Comparison of ENCODE assay signal across 13 cellular contexts in the genomic region with DNA sequence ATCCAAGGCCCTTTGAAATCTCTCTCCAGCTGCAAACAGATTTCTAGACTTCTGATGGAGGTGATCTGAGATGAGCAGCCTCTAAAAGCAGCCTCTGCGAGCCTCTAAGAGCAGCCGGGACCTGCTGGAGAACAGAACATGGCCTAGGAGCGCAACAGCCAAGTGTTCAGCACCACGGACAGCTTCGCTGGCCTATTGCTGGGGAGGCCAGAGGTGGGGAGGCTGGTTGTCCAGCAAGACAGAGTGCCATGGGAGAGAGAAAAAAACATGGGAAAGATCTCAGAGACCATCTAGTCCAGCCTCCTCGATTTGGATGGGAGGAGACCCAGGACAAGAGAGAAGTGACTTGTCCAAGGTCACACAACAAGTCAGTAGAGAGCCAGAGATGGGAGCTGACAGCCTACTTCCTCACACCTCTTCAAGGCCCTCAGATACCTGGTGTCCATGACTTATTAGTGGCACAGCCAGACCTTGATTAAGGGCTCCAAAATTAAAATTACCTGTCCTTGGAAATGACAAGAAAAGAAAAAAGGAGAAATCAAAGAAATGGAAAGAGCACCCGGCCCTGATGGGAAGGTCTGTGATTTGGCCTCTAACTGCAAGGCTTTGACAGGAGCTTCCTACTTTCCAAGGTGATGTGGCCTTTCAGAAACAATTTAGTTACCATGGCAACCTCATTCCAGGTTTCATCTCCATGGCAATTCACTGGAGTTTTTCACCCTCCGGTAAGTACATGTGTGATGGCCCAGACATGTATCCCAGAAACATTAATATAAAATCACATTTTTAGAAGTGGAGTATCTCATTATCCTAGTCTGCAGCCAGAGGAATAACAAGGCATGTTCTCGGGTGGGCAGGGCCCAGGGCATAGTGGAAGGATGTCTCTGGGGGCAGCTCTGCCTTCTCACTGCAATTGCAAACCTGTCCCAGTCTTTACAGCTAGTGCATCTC. TPM values are rescaled to one million over a fixed set of nuclear protein-coding genes. Genes with fewer than 3 reads are reported as not detected.
A peak's percentile ranks its signal among the peaks of the same experiment; 100 is the strongest.
DNase-seq lines count a peak whose midpoint lies in the region; ATAC-seq and TF ChIP-seq lines count a peak whose summit lies in the region.
"Had no signal": no experiment of that assay in that cellular context is flagged by ENCODE, and none has a peak within 500 bp of the region (broad histone marks: within the 10 kb centered on the region; RNA-seq: fewer than 3 reads in every experiment).

No MANE protein-coding gene starts in this region.

- no peak overlapping the region for H3K56ac ChIP-seq in mesendoderm (ENCODE audit: low read length)

- H3K27me3 ChIP-seq in GM23248 (replicated peaks; ENCODE audit: insufficient read depth) (peaks cover 29% of the 10 kb centered on the region), mesendoderm (ENCODE audit: insufficient read depth, low read length, poor library complexity) (no peaks in the 10 kb centered on the region), tibial nerve (no peaks in the 10 kb centered on the region)
- H3K27me3 ChIP-seq: esophagus squamous epithelium had no signal

- H3K4me1 Mint-ChIP-seq in brain, result peaks cover 20% of the 10 kb centered on the region

- no peak overlapping the region for H2AFZ ChIP-seq in GM23248

- H3K9ac ChIP-seq in GM23248 (no peak overlapping the region), mesendoderm (ENCODE audit: low read length) (no peak overlapping the region)

- H3K36me3 ChIP-seq in GM23248 (ENCODE audit: low read depth) (no peaks in the 10 kb centered on the region), mesendoderm (ENCODE audit: control insufficient read depth, insufficient read depth, low read length) (no peaks in the 10 kb centered on the region), tibial nerve (peaks cover 0 to 42% (median 0%) of the 10 kb centered on the region in 3 donors)

- no peak for TF ChIP-seq POLR2A in tibial nerve (IDR thresholded peaks at IDR 0.05)

- no peak overlapping the region for H2BK120ac ChIP-seq in mesendoderm (ENCODE audit: low read depth, low read length)

- no peaks in the 10 kb centered on the region for H3K9me2 ChIP-seq in GM23248 (ENCODE audit: insufficient read depth)

- H4K20me1 ChIP-seq in GM23248 (ENCODE audit: insufficient read depth), result no peaks in the 10 kb centered on the region

- no peaks in the 10 kb centered on the region for H3K79me2 ChIP-seq in GM23248 (ENCODE audit: insufficient read depth)
- no peaks in the 10 kb centered on the region for H3K79me2 ChIP-seq in mesendoderm (ENCODE audit: control insufficient read depth, insufficient read depth, low read length)

- H3K4me3 ChIP-seq in GM23248, result no peak overlapping the region
- H3K4me3 ChIP-seq in mesendoderm (ENCODE audit: low read length), result no peak overlapping the region
- no peak overlapping the region for H3K4me3 ChIP-seq in tibial nerve
- H3K4me3 ChIP-seq: esophagus squamous epithelium, SK-N-MC had no signal

- H3K4ac ChIP-seq in mesendoderm (ENCODE audit: low read depth, low read length), result no peak overlapping the region

- no peak overlapping the region for H3K23ac ChIP-seq in mesendoderm (ENCODE audit: low read length)

- H3K27me3 Mint-ChIP-seq in brain, result no peaks in the 10 kb centered on the region

- no peak overlapping the region for H2BK15ac ChIP-seq in mesendoderm (replicated peaks; ENCODE audit: low read depth)

- peak overlapping the region in 3 of 5 experiments; percentile 37 to 64 (median 46) for H3K27ac Mint-ChIP-seq in brain

- H3K4me1 ChIP-seq in GM23248 (ENCODE audit: insufficient read depth), result 0 out of 2 replicates have a peak, but pooled peaks cover 7% of the 10 kb centered on the region
- no peaks in the 10 kb centered on the region for H3K4me1 ChIP-seq in mesendoderm (ENCODE audit: control insufficient read depth, low read depth, low read length)
- H3K4me1 ChIP-seq in tibial nerve, result no peaks in the 10 kb centered on the region

- H4K8ac ChIP-seq in mesendoderm (ENCODE audit: low read depth, low read length), result no peak overlapping the region

- H3K4me3 Mint-ChIP-seq in brain, result no peak overlapping the region
- H3K4me3 Mint-ChIP-seq: naive thymus-derived CD4-positive, alpha-beta T cell had no signal

- H3K4me2 ChIP-seq in GM23248 (ENCODE audit: unreplicated experiment) (no peak overlapping the region), mesendoderm (ENCODE audit: low read length) (no peak overlapping the region)

- no peak overlapping the region for H2BK5ac ChIP-seq in mesendoderm (ENCODE audit: low read length)

- DNase-seq in GM23248 (peak; percentile 30), NAMALWA (ENCODE audit: low spot score) (peak; percentile 31), mesendoderm (peak; percentile 63), NCI-H1105 treated with DMSO at 0.1 percent for 48 hours (lab: John Stamatoyannopoulos, UW) (no peak), tibial nerve (ENCODE audit: low spot score in 2 of 2) (no peak)
- DNase-seq: activated CD4-positive, CD25-positive, alpha-beta regulatory T cell treated with anti-CD3 and anti-CD28 coated beads, Interleukin-2, amount 50 U/mL, for 72 hours; esophagus squamous epithelium; naive thymus-derived CD4-positive, alpha-beta T cell; NCI-H1092 treated with DMSO at 0.1 percent for 48 hours; NCI-H748 treated with DMSO at 0.1 percent for 48 hours had no signal

- H3F3A ChIP-seq in GM23248 (ENCODE audit: insufficient read depth), result no peaks in the 10 kb centered on the region

- no peak overlapping the region for H3K27ac ChIP-seq in GM23248
- no peak overlapping the region for H3K27ac ChIP-seq in mesendoderm (ENCODE audit: low read depth, low read length)
- H3K27ac ChIP-seq in tibial nerve, result no peak overlapping the region
- H3K27ac ChIP-seq: esophagus squamous epithelium, SK-N-MC had no signal

- no peak for TF ChIP-seq EP300 in tibial nerve (IDR thresholded peaks at IDR 0.05)

- no peak overlapping the region for H2AK5ac ChIP-seq in mesendoderm (ENCODE audit: low read length)

- 75 to 77% methylated on average over 9 of the region's 9 CpGs for WGBS in GM23248 (ENCODE audit: low coverage in 1 of 2, low lambda C conversion rate in 2 of 2, missing lambda C conversion rate in 2 of 2), 2 experiments
- WGBS in mesendoderm (ENCODE audit: extremely low coverage, insufficient coverage, low lambda C conversion rate), result no CpG with 5 or more reads among the region's 9 CpGs
- 76 to 83% methylated on average over 9 of the region's 9 CpGs for WGBS in tibial nerve, 2 donors

- no peak for TF ChIP-seq CTCF in brain (conservative IDR thresholded peaks at IDR 0.05)
- TF ChIP-seq CTCF in tibial nerve (IDR thresholded peaks at IDR 0.05), result no peak

- in situ Hi-C loops in GM23248 (cut with MboI), result no loop called here

- H3K9me3 ChIP-seq in GM23248 (ENCODE audit: low read depth), result no peaks in the 10 kb centered on the region
- H3K9me3 ChIP-seq in tibial nerve, result peaks cover 0 to 2% (median 0%) of the 10 kb centered on the region in 4 donors
- H3K9me3 ChIP-seq: esophagus squamous epithelium had no signal

- no peaks in the 10 kb centered on the region for H3K79me1 ChIP-seq in mesendoderm (ENCODE audit: low read length)

- ATAC-seq in HG02840 (IDR thresholded peaks at IDR 0.05; ENCODE audit: low FRiP score, unreplicated experiment), result no peak
- ATAC-seq: naive thymus-derived CD4-positive, alpha-beta T cell had no signal

- H3K18ac ChIP-seq in mesendoderm (ENCODE audit: low read length), result no peak overlapping the region

- peaks cover 45% of the 10 kb centered on the region for H3K36me3 Mint-ChIP-seq in brain

- no peak overlapping the region for H4K5ac ChIP-seq in mesendoderm (ENCODE audit: low read length)

- peaks cover 0 to 12% (median 2%) of the 10 kb centered on the region in 5 experiments for H3K9me3 Mint-ChIP-seq in brain

RNA-seq across cellular contexts. Expression of a gene that starts 14.5 kb away (rescaled TPM):
- not detected in 2 replicates for total RNA-seq in GM23248 (2014; rRNA removed; shearing (Covaris generic))
- polyA plus RNA-seq in GM23248 (2016; fragmentation: Nextera tagmentation; extraction: Ambion mirVana) (not detected in 2 replicates), brain (ENCODE audit: insufficient read depth, low read depth, low replicate concordance) (3.5 TPM)
- 0.37 TPM for polyA plus RNA-seq in mesendoderm (2013, experiment 1 of 2)
- 0.48 TPM for polyA plus RNA-seq in mesendoderm (2013, experiment 2 of 2)
- total RNA-seq in tibial nerve, result under 1 TPM in 1 of 4 donors, not detected in 3; 0.59 TPM
- total RNA-seq: naive thymus-derived CD4-positive, alpha-beta T cell had no signal
- polyA plus RNA-seq: naive thymus-derived CD4-positive, alpha-beta T cell had no signal

RNA-seq across cellular contexts. Expression of a gene that starts 41.6 kb away (rescaled TPM):
- 47.9 and 48.1 TPM in 2 replicates for total RNA-seq in GM23248 (2014; rRNA removed; shearing (Covaris generic))
- polyA plus RNA-seq in GM23248 (2016; fragmentation: Nextera tagmentation; extraction: Ambion mirVana) (61.4 and 67.1 TPM in 2 replicates), brain (ENCODE audit: insufficient read depth, low read depth, low replicate concordance) (40.1 TPM)
- polyA plus RNA-seq in mesendoderm (2013, experiment 1 of 2), result 28.3 TPM
- 26.9 TPM for polyA plus RNA-seq in mesendoderm (2013, experiment 2 of 2)
- total RNA-seq in tibial nerve, result 10 to 100 TPM; 39.3 to 52.6 (median 48.1) TPM

Comparison
In these comparisons a context has a peak if more than half of its experiments do, and no peak if none do; other contexts are left out.
1. DNase-seq: peak in GM23248 (single experiment), NAMALWA (single experiment) and mesendoderm (single experiment); none in NCI-H1105 treated with DMSO at 0.1 percent for 48 hours (single experiment) and tibial nerve (0 of 2).